Comparison of ENCODE assay signal across 27 cellular contexts in the genomic region with DNA sequence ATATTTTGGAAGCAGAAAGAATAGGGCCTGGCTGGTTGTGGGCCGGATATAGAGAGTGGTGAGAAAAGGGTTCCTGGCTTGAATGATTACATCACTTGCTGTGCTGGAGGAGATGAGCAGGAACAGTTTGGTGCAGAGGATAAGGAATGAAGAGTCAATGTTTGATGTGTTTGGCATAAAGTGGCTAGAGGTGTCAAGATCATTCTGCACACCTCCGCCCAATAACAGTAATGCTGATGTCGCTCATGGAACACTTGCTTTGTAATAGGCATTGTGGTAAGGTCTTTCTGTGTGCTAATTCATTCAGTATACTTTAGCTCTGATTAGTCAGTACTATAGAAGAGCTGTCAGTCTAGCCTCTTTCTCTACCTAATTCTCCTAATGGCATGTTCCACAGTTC.
"Had no signal": no experiment of that assay in that cellular context is flagged by ENCODE, and none has a peak within 500 bp of the region (broad histone marks: within the 10 kb centered on the region; RNA-seq: fewer than 3 reads in every experiment).

No MANE protein-coding gene starts in this region.

- H3K4me3 ChIP-seq: stomach, suprapubic skin, testis, thoracic aorta, thyroid gland, tibial artery, tibial nerve, transverse colon, upper lobe of left lung, upper lobe of right lung, uterus, vagina had no signal

- H3K9me3 Mint-ChIP-seq: stimulated activated effector memory CD8-positive, alpha-beta T cell treated with anti-CD3 and anti-CD28 coated beads, Interleukin-12 subunit alpha, Interleukin-12 subunit beta, amount 100 ng/mL, for 72 hours; stimulated activated memory B cell treated with anti-CD40 and anti-IgM and Interleukin-4, amounts not matched to agents 10 μg/mL and 1 μg/mL and 100 μg/mL, for 72 hours; stimulated activated naive B cell treated with anti-CD40 and anti-IgM and Interleukin-4, amounts not matched to agents 10 μg/mL and 1 μg/mL and 100 μg/mL, for 72 hours; stimulated activated naive CD8-positive, alpha-beta T cell treated with anti-CD3 and anti-CD28 coated beads, Interleukin-15, amount 100 ng/mL, for 72 hours; stimulated activated naive CD8-positive, alpha-beta T cell treated with anti-CD3 and anti-CD28 coated beads, Interleukin-15, Interleukin-2, amounts not matched to agents 100 ng/mL and 50 ng/mL, for 24 hours had no signal

- H3K4me1 ChIP-seq: stomach, suprapubic skin, testis, thyroid gland, tibial nerve, transverse colon, upper lobe of left lung, upper lobe of right lung, uterus, vagina had no signal

- H3K4me3 Mint-ChIP-seq: stimulated activated effector memory CD8-positive, alpha-beta T cell treated with anti-CD3 and anti-CD28 coated beads, Interleukin-12 subunit alpha, Interleukin-12 subunit beta, amount 100 ng/mL, for 72 hours; stimulated activated memory B cell treated with anti-CD40 and anti-IgM and Interleukin-4, amounts not matched to agents 10 μg/mL and 1 μg/mL and 100 μg/mL, for 72 hours; stimulated activated naive B cell treated with anti-CD40 and anti-IgM and Interleukin-4, amounts not matched to agents 10 μg/mL and 1 μg/mL and 100 μg/mL, for 72 hours; stimulated activated naive CD8-positive, alpha-beta T cell treated with anti-CD3 and anti-CD28 coated beads, Interleukin-15, amount 100 ng/mL, for 72 hours; stimulated activated naive CD8-positive, alpha-beta T cell treated with anti-CD3 and anti-CD28 coated beads, Interleukin-15, Interleukin-2, amounts not matched to agents 100 ng/mL and 50 ng/mL, for 24 hours; type B pancreatic cell had no signal

- ATAC-seq: stimulated activated effector memory CD8-positive, alpha-beta T cell treated with anti-CD3 and anti-CD28 coated beads, Interleukin-12 subunit alpha, Interleukin-12 subunit beta, amount 100 ng/mL, for 72 hours; stimulated activated memory B cell treated with anti-CD40 and anti-IgM and Interleukin-4, amounts not matched to agents 10 μg/mL and 1 μg/mL and 100 μg/mL, for 72 hours; stimulated activated naive B cell treated with anti-CD40 and anti-IgM and Interleukin-4, amounts not matched to agents 10 μg/mL and 1 μg/mL and 100 μg/mL, for 72 hours; stimulated activated naive CD8-positive, alpha-beta T cell treated with anti-CD3 and anti-CD28 coated beads, Interleukin-15, amount 100 ng/mL, for 72 hours; stimulated activated naive CD8-positive, alpha-beta T cell treated with anti-CD3 and anti-CD28 coated beads, Interleukin-15, Interleukin-2, amounts not matched to agents 100 U/mL and 50 U/mL, for 24 hours; upper lobe of right lung had no signal

- H3K27ac Mint-ChIP-seq: stimulated activated effector memory CD8-positive, alpha-beta T cell treated with anti-CD3 and anti-CD28 coated beads, Interleukin-12 subunit alpha, Interleukin-12 subunit beta, amount 100 ng/mL, for 72 hours; stimulated activated memory B cell treated with anti-CD40 and anti-IgM and Interleukin-4, amounts not matched to agents 10 μg/mL and 1 μg/mL and 100 μg/mL, for 72 hours; stimulated activated naive B cell treated with anti-CD40 and anti-IgM and Interleukin-4, amounts not matched to agents 10 μg/mL and 1 μg/mL and 100 μg/mL, for 72 hours; stimulated activated naive CD8-positive, alpha-beta T cell treated with anti-CD3 and anti-CD28 coated beads, Interleukin-15, amount 100 ng/mL, for 72 hours; stimulated activated naive CD8-positive, alpha-beta T cell treated with anti-CD3 and anti-CD28 coated beads, Interleukin-15, Interleukin-2, amounts not matched to agents 100 ng/mL and 50 ng/mL, for 24 hours; type B pancreatic cell had no signal

- H3K27me3 Mint-ChIP-seq: stimulated activated naive CD8-positive, alpha-beta T cell treated with anti-CD3 and anti-CD28 coated beads, Interleukin-15, amount 100 ng/mL, for 72 hours; type B pancreatic cell had no signal

- H3K27me3 ChIP-seq: stomach, suprapubic skin, testis, thyroid gland, tibial artery, transverse colon, upper lobe of left lung, upper lobe of right lung, uterus, vagina had no signal

- H3K36me3 ChIP-seq: thoracic aorta, tibial nerve, transverse colon, upper lobe of right lung, uterus, vagina had no signal

- H3K36me3 Mint-ChIP-seq: stimulated activated effector memory CD8-positive, alpha-beta T cell treated with anti-CD3 and anti-CD28 coated beads, Interleukin-12 subunit alpha, Interleukin-12 subunit beta, amount 100 ng/mL, for 72 hours; stimulated activated memory B cell treated with anti-CD40 and anti-IgM and Interleukin-4, amounts not matched to agents 10 μg/mL and 1 μg/mL and 100 μg/mL, for 72 hours; stimulated activated naive B cell treated with anti-CD40 and anti-IgM and Interleukin-4, amounts not matched to agents 10 μg/mL and 1 μg/mL and 100 μg/mL, for 72 hours had no signal

- H3K9me3 ChIP-seq: stomach, suprapubic skin, testis, thoracic aorta, thyroid gland, tibial artery, tibial nerve, transverse colon, upper lobe of left lung, upper lobe of right lung, uterus, vagina had no signal

- H3K27ac ChIP-seq: stomach, suprapubic skin, testis, thoracic aorta, thyroid gland, tibial artery, tibial nerve, transverse colon, upper lobe of left lung, upper lobe of right lung, uterus, vagina had no signal

- DNase-seq: stimulated activated CD4-positive, alpha-beta T cell treated with anti-CD3 and anti-CD28 coated beads, Interleukin-2, amount 100 ng/mL, for 48 hours; stimulated activated CD4-positive, alpha-beta T cell treated with anti-CD3 and anti-CD28 coated beads, Interleukin-4, amount 100 ng/mL, for 1 hour; stimulated activated CD4-positive, alpha-beta T cell treated with anti-CD3 and anti-CD28 coated beads, Interleukin-4, amount 100 ng/mL, for 24 hours; stimulated activated CD4-positive, alpha-beta T cell treated with anti-CD3 and anti-CD28 coated beads, Interleukin-4, amount 100 ng/mL, for 4 hours; stimulated activated CD8-positive, alpha-beta memory T cell treated with anti-CD3 and anti-CD28 coated beads, Interleukin-4, amount 100 ng/mL, for 48 hours; stimulated activated naive B cell treated with anti-CD40 and anti-IgM and Interleukin-4, amounts not matched to agents 10 μg/mL and 1 μg/mL and 100 μg/mL, for 72 hours; stimulated activated naive CD4-positive, alpha-beta T cell; stimulated activated naive CD4-positive, alpha-beta T cell treated with Interleukin-2 at 50 U/mL for 16 hours; stimulated activated naive CD8-positive, alpha-beta T cell treated with anti-CD3 and anti-CD28 coated beads, Interleukin-15, amount 100 ng/mL, for 72 hours; stimulated activated naive CD8-positive, alpha-beta T cell treated with anti-CD3 and anti-CD28 coated beads, Interleukin-15, Interleukin-2, amounts not matched to agents 100 U/mL and 50 U/mL, for 24 hours; stomach; substantia nigra; testis; thyroid gland; tibial artery; transverse colon; upper lobe of left lung; upper lobe of right lung; uterus had no signal

- H3K4me1 Mint-ChIP-seq: stimulated activated effector memory CD8-positive, alpha-beta T cell treated with anti-CD3 and anti-CD28 coated beads, Interleukin-12 subunit alpha, Interleukin-12 subunit beta, amount 100 ng/mL, for 72 hours; stimulated activated memory B cell treated with anti-CD40 and anti-IgM and Interleukin-4, amounts not matched to agents 10 μg/mL and 1 μg/mL and 100 μg/mL, for 72 hours; stimulated activated naive B cell treated with anti-CD40 and anti-IgM and Interleukin-4, amounts not matched to agents 10 μg/mL and 1 μg/mL and 100 μg/mL, for 72 hours; stimulated activated naive CD8-positive, alpha-beta T cell treated with anti-CD3 and anti-CD28 coated beads, Interleukin-15, amount 100 ng/mL, for 72 hours had no signal
